Comparison of ENCODE assay signal across 10 cellular contexts in the genomic region with DNA sequence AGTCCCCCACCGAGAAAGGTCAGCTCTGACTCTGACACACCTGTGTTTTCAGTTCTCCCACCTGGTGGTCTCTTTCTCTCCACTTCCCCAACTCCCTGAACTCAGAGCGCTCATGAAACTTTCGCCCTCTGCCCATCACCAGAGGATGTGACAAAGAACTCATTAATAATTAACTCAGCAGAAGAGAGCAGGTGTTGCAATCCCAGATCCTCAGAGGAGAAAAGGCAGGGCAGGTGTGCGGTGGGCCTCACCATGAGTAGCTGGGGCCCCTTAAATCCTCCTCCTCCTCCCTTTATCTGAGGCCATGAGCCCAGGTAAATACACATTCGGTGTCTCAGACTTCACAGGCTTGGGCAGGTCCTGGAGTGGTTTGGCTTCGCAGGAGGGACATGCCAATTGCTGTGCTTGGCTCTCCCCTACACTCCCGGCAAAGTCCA. TPM values are rescaled to one million over a fixed set of nuclear protein-coding genes. Genes with fewer than 3 reads are reported as not detected.
DNase-seq lines count a peak whose midpoint lies in the region; ATAC-seq and TF ChIP-seq lines count a peak whose summit lies in the region.
"Had no signal": no experiment of that assay in that cellular context is flagged by ENCODE, and none has a peak within 500 bp of the region (broad histone marks: within the 10 kb centered on the region; RNA-seq: fewer than 3 reads in every experiment).

No MANE protein-coding gene starts in this region.

- H3K9me3 Mint-ChIP-seq in T-helper 2 cell treated with Interferon-gamma antibody and Interleukin-4, amounts not matched to agents 5 μg/mL and 100 μg/mL, for 36 hours = no peaks in the 10 kb centered on the region

- H3K4me3 Mint-ChIP-seq in T-helper 2 cell treated with Interferon-gamma antibody and Interleukin-4, amounts not matched to agents 5 μg/mL and 100 μg/mL, for 36 hours = no peak overlapping the region

- peak overlapping the region; percentile 17 to 90 (median 74) for H3K27ac ChIP-seq in esophagus squamous epithelium
- peak overlapping the region; percentile 42 for H3K27ac ChIP-seq in suprapubic skin

- H3K27ac Mint-ChIP-seq in T-helper 2 cell treated with Interferon-gamma antibody and Interleukin-4, amounts not matched to agents 5 μg/mL and 100 μg/mL, for 36 hours = peak overlapping the region; percentile 7

- no peaks in the 10 kb centered on the region for H3K36me3 Mint-ChIP-seq in T-helper 2 cell treated with Interferon-gamma antibody and Interleukin-4, amounts not matched to agents 5 μg/mL and 100 μg/mL, for 36 hours (ENCODE audit: low read depth)

- H3K27me3 ChIP-seq in esophagus squamous epithelium (peaks cover 0 to 40% (median 0%) of the 10 kb centered on the region in 4 donors), suprapubic skin (peaks cover 3% of the 10 kb centered on the region)

- no peak overlapping the region for H3K4me3 ChIP-seq in esophagus squamous epithelium
- H3K4me3 ChIP-seq in suprapubic skin = no peak overlapping the region

- TF ChIP-seq POLR2A in esophagus squamous epithelium (IDR thresholded peaks at IDR 0.05) (no peak), suprapubic skin (IDR thresholded peaks at IDR 0.05) (no peak)

- WGBS in esophagus squamous epithelium, 2 donors = 68 to 75% methylated on average over 4 to 6 of the region's 7 CpGs
- 70% methylated on average over 7 of the region's 7 CpGs for WGBS in suprapubic skin

- no peak for TF ChIP-seq CTCF in esophagus squamous epithelium (IDR thresholded peaks at IDR 0.05)
- no peak for TF ChIP-seq CTCF in suprapubic skin (IDR thresholded peaks at IDR 0.05)

- no peak for ATAC-seq in GM21576 (IDR thresholded peaks at IDR 0.05; ENCODE audit: unreplicated experiment)
- ATAC-seq: activated CD4-positive, CD25-positive, alpha-beta regulatory T cell treated with anti-CD3 and anti-CD28 coated beads, Interleukin-2, amount 50 U/mL, for 24 hours had no signal

- H3K9me3 ChIP-seq in esophagus squamous epithelium (no peaks in the 10 kb centered on the region), suprapubic skin (no peaks in the 10 kb centered on the region)

- H3K36me3 ChIP-seq in esophagus squamous epithelium (no peaks in the 10 kb centered on the region), suprapubic skin (no peaks in the 10 kb centered on the region)

- TF ChIP-seq EP300 in suprapubic skin (IDR thresholded peaks at IDR 0.05) = no peak

- H3K27me3 Mint-ChIP-seq in T-helper 2 cell treated with Interferon-gamma antibody and Interleukin-4, amounts not matched to agents 5 μg/mL and 100 μg/mL, for 36 hours (ENCODE audit: low read depth) = no peaks in the 10 kb centered on the region

- no peak for DNase-seq in T-helper 2 cell treated with Interferon-gamma antibody and Interleukin-4, amounts not matched to agents 5 μg/mL and 100 μg/mL, for 36 hours (ENCODE audit: low spot score)
- no peak for DNase-seq in T-helper 2 cell
- DNase-seq in HuH-7 (ENCODE audit: low spot score) = peak; percentile 42
- DNase-seq in esophagus squamous epithelium (lab: John Stamatoyannopoulos, UW) = no peak
- DNase-seq in suprapubic skin (ENCODE audit: low spot score in 2 of 2) = no peak
- DNase-seq in germinal center (ENCODE audit: low spot score) = no peak
- no peak for DNase-seq in iPS-NIHi11 (ENCODE audit: low spot score)
- DNase-seq: Kasumi-1 had no signal

- peaks cover 23% of the 10 kb centered on the region for H3K4me1 Mint-ChIP-seq in T-helper 2 cell treated with Interferon-gamma antibody and Interleukin-4, amounts not matched to agents 5 μg/mL and 100 μg/mL, for 36 hours (ENCODE audit: low read depth)

- intact Hi-C loops in esophagus squamous epithelium (cut with DNase I) = no loop called here

- H3K4me1 ChIP-seq in esophagus squamous epithelium (peaks cover 32 to 100% (median 45%) of the 10 kb centered on the region in 3 donors), suprapubic skin (peaks cover 71% of the 10 kb centered on the region)

RNA-seq across cellular contexts. Expression of a gene that starts 1.7 kb away (rescaled TPM):
- total RNA-seq in esophagus squamous epithelium (100 to 1,000 TPM in 3 of 4 donors, 10 to 100 TPM in 1; 65.4 to 121 (median 113) TPM), suprapubic skin (100 to 1,000 TPM in 2 of 4 donors, 10 to 100 TPM in 2; 74.2 to 165 (median 127) TPM)

RNA-seq across cellular contexts. Expression of a gene that starts 21.3 kb away (rescaled TPM):
- 10 to 100 TPM in 1 of 4 donors, 1 to 10 TPM in 3; 6.7 to 25.2 (median 7.1) TPM for total RNA-seq in esophagus squamous epithelium
- total RNA-seq in suprapubic skin = 10 to 100 TPM; 15.9 to 51.8 (median 31.8) TPM

RNA-seq across cellular contexts. Expression of a gene that starts 50.7 kb away (rescaled TPM):
- total RNA-seq in esophagus squamous epithelium (1 to 10 TPM in 3 of 4 donors, not detected in 1; 1.5 to 5.9 (median 4.0) TPM), suprapubic skin (10 to 100 TPM; 26.2 to 88.5 (median 52.0) TPM)
